ENCODE assay signal across 2 cellular contexts in the genomic region with DNA sequence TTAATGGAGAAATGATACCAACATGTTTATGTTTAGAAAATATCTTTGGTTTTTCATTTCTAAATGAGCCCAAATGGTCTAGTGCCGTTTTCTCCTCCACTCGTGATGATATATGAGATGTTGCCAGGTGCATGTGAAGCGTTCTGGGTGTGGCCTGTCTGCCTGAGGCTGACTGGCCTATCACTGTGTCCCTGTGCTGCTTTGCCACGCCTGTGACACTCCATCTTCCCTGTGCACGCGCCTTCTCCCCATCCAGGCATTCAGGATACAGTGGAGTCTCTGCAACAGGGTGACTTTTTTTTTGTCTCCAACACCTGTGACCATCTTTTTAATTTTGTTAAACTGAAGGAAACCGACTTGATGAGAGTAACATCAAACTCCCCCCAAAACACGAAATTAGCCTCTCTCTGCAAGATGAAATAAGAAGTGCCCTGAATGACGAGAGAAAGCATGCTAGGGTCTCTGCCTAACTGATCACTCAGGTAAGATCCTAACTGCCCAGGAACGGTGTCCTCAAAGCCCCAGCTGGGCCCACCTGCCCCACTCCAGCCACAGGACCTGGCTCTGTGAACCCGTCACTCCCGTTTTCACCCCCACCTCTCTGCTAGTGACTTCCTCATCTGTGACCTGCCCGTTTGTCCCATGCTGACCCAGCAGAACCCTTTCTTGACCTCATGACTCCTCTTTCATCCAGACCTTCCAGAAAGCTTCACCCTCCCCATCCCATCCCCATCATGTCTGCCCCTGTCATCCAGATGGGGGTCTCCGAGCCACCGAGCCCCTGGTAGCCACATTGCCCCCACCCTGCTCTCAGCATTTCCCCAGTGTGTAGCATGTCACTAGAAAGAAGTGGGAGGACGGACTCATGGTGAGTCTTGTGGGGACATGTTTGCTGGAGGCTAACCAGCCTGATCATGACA.
TF ChIP-seq lines count a peak whose summit lies in the region.

No MANE protein-coding gene starts in this region.

TF ChIP-seq in GM23338, 12 proteins besides CTCF, POLR2A, EP300 and RAD21 (continued from another document and continues in another):
- TF ChIP-seq, protein P1, sequence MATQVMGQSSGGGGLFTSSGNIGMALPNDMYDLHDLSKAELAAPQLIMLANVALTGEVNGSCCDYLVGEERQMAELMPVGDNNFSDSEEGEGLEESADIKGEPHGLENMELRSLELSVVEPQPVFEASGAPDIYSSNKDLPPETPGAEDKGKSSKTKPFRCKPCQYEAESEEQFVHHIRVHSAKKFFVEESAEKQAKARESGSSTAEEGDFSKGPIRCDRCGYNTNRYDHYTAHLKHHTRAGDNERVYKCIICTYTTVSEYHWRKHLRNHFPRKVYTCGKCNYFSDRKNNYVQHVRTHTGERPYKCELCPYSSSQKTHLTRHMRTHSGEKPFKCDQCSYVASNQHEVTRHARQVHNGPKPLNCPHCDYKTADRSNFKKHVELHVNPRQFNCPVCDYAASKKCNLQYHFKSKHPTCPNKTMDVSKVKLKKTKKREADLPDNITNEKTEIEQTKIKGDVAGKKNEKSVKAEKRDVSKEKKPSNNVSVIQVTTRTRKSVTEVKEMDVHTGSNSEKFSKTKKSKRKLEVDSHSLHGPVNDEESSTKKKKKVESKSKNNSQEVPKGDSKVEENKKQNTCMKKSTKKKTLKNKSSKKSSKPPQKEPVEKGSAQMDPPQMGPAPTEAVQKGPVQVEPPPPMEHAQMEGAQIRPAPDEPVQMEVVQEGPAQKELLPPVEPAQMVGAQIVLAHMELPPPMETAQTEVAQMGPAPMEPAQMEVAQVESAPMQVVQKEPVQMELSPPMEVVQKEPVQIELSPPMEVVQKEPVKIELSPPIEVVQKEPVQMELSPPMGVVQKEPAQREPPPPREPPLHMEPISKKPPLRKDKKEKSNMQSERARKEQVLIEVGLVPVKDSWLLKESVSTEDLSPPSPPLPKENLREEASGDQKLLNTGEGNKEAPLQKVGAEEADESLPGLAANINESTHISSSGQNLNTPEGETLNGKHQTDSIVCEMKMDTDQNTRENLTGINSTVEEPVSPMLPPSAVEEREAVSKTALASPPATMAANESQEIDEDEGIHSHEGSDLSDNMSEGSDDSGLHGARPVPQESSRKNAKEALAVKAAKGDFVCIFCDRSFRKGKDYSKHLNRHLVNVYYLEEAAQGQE (IDR thresholded peaks at IDR 0.05; ENCODE audit: unreplicated experiment), result no peak
- TF ChIP-seq JUNB (IDR thresholded peaks at IDR 0.05; ENCODE audit: unreplicated experiment), result no peak
- no peak for TF ChIP-seq CREB1 (CRISPR knock-in tag; IDR thresholded peaks at IDR 0.05; ENCODE audit: low read depth)
- no peak for TF ChIP-seq ZNF114 (CRISPR knock-in tag; IDR thresholded peaks at IDR 0.05)
- no peak for TF ChIP-seq ETS1 (IDR thresholded peaks at IDR 0.05)
- TF ChIP-seq ZNF331 (CRISPR knock-in tag; IDR thresholded peaks at IDR 0.05; ENCODE audit: low read depth), result no peak
- no peak for TF ChIP-seq EZH2phosphoT487 (IDR thresholded peaks at IDR 0.05; ENCODE audit: unreplicated experiment)
- TF ChIP-seq EZH2 (IDR thresholded peaks at IDR 0.05; ENCODE audit: low read depth, unreplicated experiment), result no peak
- no peak for TF ChIP-seq NANOG (IDR thresholded peaks at IDR 0.05; ENCODE audit: borderline replicate concordance)
- no peak for TF ChIP-seq STAT1 (IDR thresholded peaks at IDR 0.05; ENCODE audit: unreplicated experiment)

TF ChIP-seq in WTC11, 78 proteins besides CTCF, POLR2A, EP300 and RAD21 (continued from another document):
- TF ChIP-seq, protein P2, sequence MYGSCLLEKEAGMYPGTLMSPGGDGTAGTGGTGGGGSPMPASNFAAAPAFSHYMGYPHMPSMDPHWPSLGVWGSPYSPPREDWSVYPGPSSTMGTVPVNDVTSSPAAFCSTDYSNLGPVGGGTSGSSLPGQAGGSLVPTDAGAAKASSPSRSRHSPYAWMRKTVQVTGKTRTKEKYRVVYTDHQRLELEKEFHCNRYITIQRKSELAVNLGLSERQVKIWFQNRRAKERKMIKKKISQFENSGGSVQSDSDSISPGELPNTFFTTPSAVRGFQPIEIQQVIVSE (CRISPR knock-in tag; IDR thresholded peaks at IDR 0.05; ENCODE audit: borderline replicate concordance), result no peak
- no peak for TF ChIP-seq TEAD1 (CRISPR knock-in tag; IDR thresholded peaks at IDR 0.05)
- no peak for TF ChIP-seq ARID4B (CRISPR knock-in tag; IDR thresholded peaks at IDR 0.05; ENCODE audit: borderline replicate concordance)
- TF ChIP-seq, protein P3, sequence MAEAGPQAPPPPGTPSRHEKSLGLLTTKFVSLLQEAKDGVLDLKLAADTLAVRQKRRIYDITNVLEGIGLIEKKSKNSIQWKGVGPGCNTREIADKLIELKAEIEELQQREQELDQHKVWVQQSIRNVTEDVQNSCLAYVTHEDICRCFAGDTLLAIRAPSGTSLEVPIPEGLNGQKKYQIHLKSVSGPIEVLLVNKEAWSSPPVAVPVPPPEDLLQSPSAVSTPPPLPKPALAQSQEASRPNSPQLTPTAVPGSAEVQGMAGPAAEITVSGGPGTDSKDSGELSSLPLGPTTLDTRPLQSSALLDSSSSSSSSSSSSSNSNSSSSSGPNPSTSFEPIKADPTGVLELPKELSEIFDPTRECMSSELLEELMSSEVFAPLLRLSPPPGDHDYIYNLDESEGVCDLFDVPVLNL (CRISPR knock-in tag; IDR thresholded peaks at IDR 0.05; ENCODE audit: borderline replicate concordance, low read depth), result no peak
- TF ChIP-seq GABPB1 (CRISPR knock-in tag; IDR thresholded peaks at IDR 0.05), result no peak
- TF ChIP-seq NR3C1 (CRISPR knock-in tag; conservative IDR thresholded peaks at IDR 0.05; ENCODE audit: low read depth), result no peak
- TF ChIP-seq NR2C2 (CRISPR knock-in tag; IDR thresholded peaks at IDR 0.05), result no peak
- no peak for TF ChIP-seq ZNF317 (CRISPR knock-in tag; IDR thresholded peaks at IDR 0.05; ENCODE audit: borderline replicate concordance, low read depth)
- no peak for TF ChIP-seq NR1H2 (CRISPR knock-in tag; IDR thresholded peaks at IDR 0.05)
- TF ChIP-seq STAT6 (CRISPR knock-in tag; conservative IDR thresholded peaks at IDR 0.05; ENCODE audit: low read depth), result no peak
TF ChIP-seq in WTC11: peak in this region for 0.
